ENCODE assay signal across 24 cellular contexts in the genomic region with DNA sequence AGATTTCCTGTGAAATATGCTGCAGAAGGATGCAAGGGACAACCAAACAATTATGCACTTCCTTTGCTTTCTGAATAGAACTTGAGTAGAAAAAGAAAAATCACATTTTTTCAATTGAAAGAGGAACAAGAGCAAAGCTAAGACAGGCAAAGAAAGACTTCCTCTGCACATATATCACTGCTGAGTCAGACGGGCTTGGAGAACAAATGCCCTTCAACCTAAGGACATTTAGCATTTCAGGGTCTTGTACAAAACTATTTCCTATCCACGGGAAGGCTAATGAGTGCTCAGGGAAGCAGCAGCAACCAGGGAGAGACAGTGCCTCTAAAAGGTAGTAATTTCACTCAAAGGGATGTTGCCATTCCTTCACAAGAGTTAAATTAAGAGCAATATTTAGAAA.
A peak's percentile ranks its signal among the peaks of the same experiment; 100 is the strongest.
DNase-seq lines count a peak whose midpoint lies in the region; ATAC-seq and TF ChIP-seq lines count a peak whose summit lies in the region.
"Had no signal": no experiment of that assay in that cellular context is flagged by ENCODE, and none has a peak within 500 bp of the region (broad histone marks: within the 10 kb centered on the region; RNA-seq: fewer than 3 reads in every experiment).

No MANE protein-coding gene starts in this region.

- WGBS in mesodermal cell (ENCODE audit: insufficient coverage in 2 of 2), 2 experiments, result 57 to 60% methylated on average over 1 to 2 of the region's 2 CpGs

- no peak overlapping the region for H3K27ac Mint-ChIP-seq in CD4-positive, alpha-beta T cell
- H3K27ac Mint-ChIP-seq: CD8-positive, alpha-beta T cell; IgD-negative memory B cell had no signal

- no peak for TF ChIP-seq CTCF in CD4-positive, alpha-beta T cell (IDR thresholded peaks at IDR 0.05)
- no peak for TF ChIP-seq CTCF in brain microvascular endothelial cell (IDR thresholded peaks at IDR 0.05; ENCODE audit: low read depth, low read length, missing control alignments)

- H3K9me3 Mint-ChIP-seq in CD4-positive, alpha-beta T cell, result peaks cover 2% of the 10 kb centered on the region

- CTCF ChIA-PET in CD4-positive, alpha-beta T cell (lab: Charles Lee), result no interaction called here

- POLR2A ChIA-PET in CD4-positive, alpha-beta T cell (lab: Charles Lee), result no interaction called here

- DNase-seq in MV-4-11 (lab: John Stamatoyannopoulos, UW) (peak; percentile 44), astrocyte of the hippocampus (ENCODE audit: low read depth, low spot score) (peak; percentile 20), NCI-H1436 treated with DMSO at 0.1 percent for 48 hours (lab: John Stamatoyannopoulos, UW) (no peak), nucleus accumbens (lab: John Stamatoyannopoulos, UW) (no peak), brain microvascular endothelial cell (no peak)
- no peak for DNase-seq in CD4-positive, alpha-beta T cell
- DNase-seq: AML-193; C1 segment of cervical spinal cord; Caco-2; CD8-positive, alpha-beta T cell; NCI-H1092; NCI-H1417 treated with DMSO at 0.1 percent for 48 hours; NCI-H187; NCI-H510A; PC-9; SJCRH30 had no signal

- H3K27me3 ChIP-seq in BLaER1 treated with 17β-estradiol and CSF1 and Interleukin-3, amounts not matched to agents 10 nM and 100 nM, result no peaks in the 10 kb centered on the region
- no peaks in the 10 kb centered on the region for H3K27me3 ChIP-seq in CD4-positive, alpha-beta T cell (ENCODE audit: control insufficient read depth, insufficient read depth, low read length)
- H3K27me3 ChIP-seq in brain microvascular endothelial cell (replicated peaks), result no peaks in the 10 kb centered on the region

- H3K4me2 ChIP-seq in BLaER1 treated with 17β-estradiol and CSF1 and Interleukin-3, amounts not matched to agents 10 nM and 100 nM, result peak overlapping the region in 8 of 11 experiments; percentile 2 to 78 (median 39); a peak in 12 of 22 replicates
- H3K4me2 ChIP-seq: KMS-11, PC-9 had no signal

- intact Hi-C loops in CD4-positive, alpha-beta T cell (cut with DNase I, micrococcal nuclease), result no loop called here

- H3K27me3 Mint-ChIP-seq in CD4-positive, alpha-beta T cell, result no peaks in the 10 kb centered on the region
- H3K27me3 Mint-ChIP-seq: IgD-negative memory B cell had no signal

- no peaks in the 10 kb centered on the region for H3K4me1 Mint-ChIP-seq in CD4-positive, alpha-beta T cell (ENCODE audit: low read depth)
- H3K4me1 Mint-ChIP-seq: IgD-negative memory B cell had no signal

- H3K4me3 ChIP-seq in BLaER1 treated with 17β-estradiol and CSF1 and Interleukin-3, amounts not matched to agents 10 nM and 100 nM, result no peak overlapping the region
- H3K4me3 ChIP-seq in mesodermal cell (ENCODE audit: extremely low read depth, insufficient read depth, low read length, poor library complexity, severe bottlenecking) (no peak overlapping the region), brain microvascular endothelial cell (ENCODE audit: low read depth, low read length) (no peak overlapping the region)
- H3K4me3 ChIP-seq: GM12878, PC-9, SJCRH30 had no signal

- H3K9ac ChIP-seq in BLaER1 treated with 17β-estradiol and CSF1 and Interleukin-3, amounts not matched to agents 10 nM and 100 nM, result no peak overlapping the region
- H3K9ac ChIP-seq: KMS-11 had no signal

- H3K4me3 Mint-ChIP-seq in CD4-positive, alpha-beta T cell, result no peak overlapping the region
- H3K4me3 Mint-ChIP-seq: CD8-positive, alpha-beta T cell; IgD-negative memory B cell had no signal

- H3K4me1 ChIP-seq in BLaER1 treated with 17β-estradiol and CSF1 and Interleukin-3, amounts not matched to agents 10 nM and 100 nM, result peaks cover 0 to 46% (median 18%) of the 10 kb centered on the region in 10 experiments; a peak in 16 of 20 replicates
- H3K4me1 ChIP-seq in mesodermal cell (ENCODE audit: control insufficient read depth, insufficient read depth, low read length, poor library complexity, severe bottlenecking), result peaks cover 13% of the 10 kb centered on the region
- H3K4me1 ChIP-seq: Caco-2, SJCRH30 had no signal

- no peaks in the 10 kb centered on the region for H3K36me3 ChIP-seq in BLaER1 treated with 17β-estradiol and CSF1 and Interleukin-3, amounts not matched to agents 10 nM and 100 nM
- H3K36me3 ChIP-seq in mesodermal cell (ENCODE audit: control insufficient read depth, insufficient read depth, low read length) (no peaks in the 10 kb centered on the region), brain microvascular endothelial cell (replicated peaks) (no peaks in the 10 kb centered on the region)
- H3K36me3 ChIP-seq: SJCRH30 had no signal

- ATAC-seq in CD4-positive, alpha-beta T cell (ENCODE audit: poor library complexity), result no peak
- ATAC-seq: CD8-positive, alpha-beta T cell; GM12878; Right ventricle myocardium inferior; SK-N-SH treated with all-trans-retinoic acid at 6 μM for 48 hours had no signal

- no peaks in the 10 kb centered on the region for H3K36me3 Mint-ChIP-seq in CD4-positive, alpha-beta T cell (ENCODE audit: low read depth)
- H3K36me3 Mint-ChIP-seq: CD8-positive, alpha-beta T cell; IgD-negative memory B cell had no signal

- H3K9me3 ChIP-seq in BLaER1 treated with 17β-estradiol and CSF1 and Interleukin-3, amounts not matched to agents 10 nM and 100 nM (replicated peaks in 1 of 11), result no peaks in the 10 kb centered on the region; a peak in 1 of 22 replicates
- no peaks in the 10 kb centered on the region for H3K9me3 ChIP-seq in mesodermal cell (ENCODE audit: control insufficient read depth, low read length)
- H3K9me3 ChIP-seq in CD4-positive, alpha-beta T cell (ENCODE audit: control insufficient read depth, low read length), result no peaks in the 10 kb centered on the region
- H3K9me3 ChIP-seq: Caco-2, SJCRH30 had no signal

- in situ Hi-C loops in brain microvascular endothelial cell (cut with HindIII; ENCODE audit: low pct_ligation_motif_present, low sequenced_read_pairs), result no loop called here

- no peaks in the 10 kb centered on the region for H4K20me1 ChIP-seq in BLaER1 treated with 17β-estradiol and CSF1 and Interleukin-3, amounts not matched to agents 10 nM and 100 nM

- H3K27ac ChIP-seq in BLaER1 treated with 17β-estradiol and CSF1 and Interleukin-3, amounts not matched to agents 10 nM and 100 nM, result peak overlapping the region in 1 of 11 experiments; percentile 7; a peak in 1 of 22 replicates
- H3K27ac ChIP-seq in mesodermal cell (ENCODE audit: low read depth, low read length, severe bottlenecking) (peak overlapping the region; percentile 47), brain microvascular endothelial cell (no peak overlapping the region)
- H3K27ac ChIP-seq in CD4-positive, alpha-beta T cell (ENCODE audit: low read depth, low read length), result no peak overlapping the region
- H3K27ac ChIP-seq: HL-60, KMS-11, PC-9, SJCRH30 had no signal

Comparison
In these comparisons a context has a peak if more than half of its experiments do, and no peak if none do; other contexts are left out.
1. DNase-seq: peak in MV-4-11 (single experiment) and astrocyte of the hippocampus (single experiment); none in NCI-H1436 treated with DMSO at 0.1 percent for 48 hours (single experiment), CD4-positive, alpha-beta T cell (0 of 10), nucleus accumbens (0 of 56) and brain microvascular endothelial cell (single experiment).